8 cellular contexts compared by ENCODE assay signal in genomic region chr5:168987540-168988300, GRCh38.
DNase-seq lines count a peak whose midpoint lies in the region; ATAC-seq and TF ChIP-seq lines count a peak whose summit lies in the region.

No MANE protein-coding gene starts in this region.

- WGBS in esophagus squamous epithelium, 2 donors, result 21 to 34% methylated on average over 8 to 11 of the region's 11 CpGs

- DNase-seq in activated gamma-delta T cell treated with Interleukin-2 at 50 U/mL for 16 hours (peak; percentile 28), activated gamma-delta T cell (lab: John Stamatoyannopoulos, UW) (no peak), NCI-H69 (lab: John Stamatoyannopoulos, UW) (peak; percentile 69), esophagus squamous epithelium (lab: John Stamatoyannopoulos, UW) (no peak), nephron progenitor cell (peak; percentile 84), superior temporal gyrus (ENCODE audit: extremely low spot score) (peak; percentile 93)
- peak; percentile 64 for DNase-seq in activated CD8-positive, alpha-beta memory T cell treated with anti-CD3 and anti-CD28 coated beads, Interleukin-2, amount 10 ng/mL, durations not matched to agents 7 days and 5 days

- H3K4me1 ChIP-seq in esophagus squamous epithelium, result peaks cover 0 to 18% (median 6%) of the 10 kb centered on the region in 3 donors

- H3K4me3 ChIP-seq in esophagus squamous epithelium, result no peak overlapping the region

- H3K9me3 ChIP-seq in esophagus squamous epithelium, result no peaks in the 10 kb centered on the region

- no peak overlapping the region for H3K27ac ChIP-seq in esophagus squamous epithelium

- no peaks in the 10 kb centered on the region for H3K36me3 ChIP-seq in esophagus squamous epithelium

- intact Hi-C loops in esophagus squamous epithelium (cut with DNase I), result loop anchor here (5.0 kb wide), 1 partner anchor 315 kb away; the partner anchor contains the start of gene SLIT3

- no peak for TF ChIP-seq POLR2A in esophagus squamous epithelium (IDR thresholded peaks at IDR 0.05)

- no peaks in the 10 kb centered on the region for H3K4me1 Mint-ChIP-seq in activated CD8-positive, alpha-beta memory T cell treated with anti-CD3 and anti-CD28 coated beads, Interleukin-2, amount 10 ng/mL, durations not matched to agents 7 days and 5 days
- H3K4me1 Mint-ChIP-seq in nephron progenitor cell, result peaks cover 76% of the 10 kb centered on the region

- H3K27me3 Mint-ChIP-seq in activated CD8-positive, alpha-beta memory T cell treated with anti-CD3 and anti-CD28 coated beads, Interleukin-2, amount 10 ng/mL, durations not matched to agents 7 days and 5 days, result peaks cover 12% of the 10 kb centered on the region
- H3K27me3 Mint-ChIP-seq in nephron progenitor cell (ENCODE audit: low read depth, poor library complexity), result peaks cover 29% of the 10 kb centered on the region

- H3K27me3 ChIP-seq in esophagus squamous epithelium, result peaks cover 0 to 37% (median 0%) of the 10 kb centered on the region in 4 donors

- no peaks in the 10 kb centered on the region for H3K9me3 Mint-ChIP-seq in activated CD8-positive, alpha-beta memory T cell treated with anti-CD3 and anti-CD28 coated beads, Interleukin-2, amount 10 ng/mL, durations not matched to agents 7 days and 5 days (ENCODE audit: low read depth)
- no peaks in the 10 kb centered on the region for H3K9me3 Mint-ChIP-seq in nephron progenitor cell

- CTCF ChIA-PET in activated CD8-positive, alpha-beta memory T cell treated with anti-CD3 and anti-CD28 coated beads, Interleukin-2, amount 10 ng/mL, durations not matched to agents 7 days and 5 days (lab: Charles Lee), result interaction anchor here (0.8 to 2.2 kb wide), 14 partner anchors 8 to 718 kb away, joined by 3 to 11 read pairs (median 3); partner anchors contain the start of gene SPDL1

- peak; percentile 57 for ATAC-seq in HG03196 (IDR thresholded peaks at IDR 0.05; ENCODE audit: unreplicated experiment)
- no peak for ATAC-seq in activated CD8-positive, alpha-beta memory T cell treated with anti-CD3 and anti-CD28 coated beads, Interleukin-2, amount 10 ng/mL, durations not matched to agents 7 days and 5 days

- H3K36me3 Mint-ChIP-seq in activated CD8-positive, alpha-beta memory T cell treated with anti-CD3 and anti-CD28 coated beads, Interleukin-2, amount 10 ng/mL, durations not matched to agents 7 days and 5 days, result no peaks in the 10 kb centered on the region
- H3K36me3 Mint-ChIP-seq in nephron progenitor cell (ENCODE audit: low read depth), result no peaks in the 10 kb centered on the region

- H3K4me3 Mint-ChIP-seq in activated CD8-positive, alpha-beta memory T cell treated with anti-CD3 and anti-CD28 coated beads, Interleukin-2, amount 10 ng/mL, durations not matched to agents 7 days and 5 days, result no peak overlapping the region
- no peak overlapping the region for H3K4me3 Mint-ChIP-seq in nephron progenitor cell

- no peak overlapping the region for H3K27ac Mint-ChIP-seq in activated CD8-positive, alpha-beta memory T cell treated with anti-CD3 and anti-CD28 coated beads, Interleukin-2, amount 10 ng/mL, durations not matched to agents 7 days and 5 days
- H3K27ac Mint-ChIP-seq in nephron progenitor cell, result no peak overlapping the region

- TF ChIP-seq CTCF in esophagus squamous epithelium (IDR thresholded peaks at IDR 0.05) (peak; percentile 68 to 88 (median 86)), nephron progenitor cell (IDR thresholded peaks at IDR 0.05) (peak; percentile 95)

Comparison
In these comparisons a context has a peak if more than half of its experiments do, and no peak if none do; other contexts are left out.
1. DNase-seq: peak in activated gamma-delta T cell treated with Interleukin-2 at 50 U/mL for 16 hours (single experiment), NCI-H69 (single experiment), activated CD8-positive, alpha-beta memory T cell treated with anti-CD3 and anti-CD28 coated beads, Interleukin-2, amount 10 ng/mL, durations not matched to agents 7 days and 5 days (single experiment), nephron progenitor cell (single experiment) and superior temporal gyrus (single experiment); none in activated gamma-delta T cell (single experiment) and esophagus squamous epithelium (single experiment).